32 cellular contexts compared by ENCODE assay signal in genomic region chr13:65488606-65489005, GRCh38.
A peak's percentile ranks its signal among the peaks of the same experiment; 100 is the strongest.
DNase-seq lines count a peak whose midpoint lies in the region; ATAC-seq, FAIRE-seq and TF ChIP-seq lines count a peak whose summit lies in the region.
"Had no signal": no experiment of that assay in that cellular context is flagged by ENCODE, and none has a peak within 500 bp of the region (broad histone marks: within the 10 kb centered on the region; RNA-seq: fewer than 3 reads in every experiment).

No MANE protein-coding gene starts in this region.

- TF ChIP-seq RAD21 in H1 (IDR thresholded peaks at IDR 0.05 in 1 of 2, conservative IDR thresholded peaks at IDR 0.05 in 1 of 2; ENCODE audit: low read depth in 2 of 2, low read length in 2 of 2) = no peak

- no peak overlapping the region for H2BK12ac ChIP-seq in H1 (ENCODE audit: low read depth, low read length)

- TF ChIP-seq CTCF in KMS-11 (conservative IDR thresholded peaks at IDR 0.05; ENCODE audit: low read depth, low read length) (no peak), OCI-LY7 (conservative IDR thresholded peaks at IDR 0.05; ENCODE audit: low read length) (no peak), H1 (IDR thresholded peaks at IDR 0.05; ENCODE audit: control extremely low read depth in 1 of 3, insufficient read depth in 1 of 3, low read depth in 1 of 3, low read length in 3 of 3) (no peak), breast epithelium (IDR thresholded peaks at IDR 0.05) (no peak)

- H3K79me1 ChIP-seq in H1 (ENCODE audit: low read depth, low read length) = no peaks in the 10 kb centered on the region

- H3K14ac ChIP-seq in H1 (ENCODE audit: insufficient read length) = no peak overlapping the region

- H3K4ac ChIP-seq in H1 (replicated peaks; ENCODE audit: insufficient read length, low read depth, low read length) = no peak overlapping the region

- no peak overlapping the region for H2BK15ac ChIP-seq in H1 (ENCODE audit: low read length)

- H4K91ac ChIP-seq in H1 (replicated peaks; ENCODE audit: insufficient read length, low read length) = no peak overlapping the region

- no TSS peak for BruUV-seq in OCI-LY7 (replicated peaks; lab: Mats Ljungman, UMichigan)

- H4K5ac ChIP-seq in H1 (ENCODE audit: insufficient read length, low read depth, low read length) = no peak overlapping the region

- H2BK20ac ChIP-seq in H1 (ENCODE audit: low read length) = no peak overlapping the region

- FAIRE-seq in H1 (lab: Jason Lieb, UNC) = no peak
- FAIRE-seq: astrocyte, GM12892, RCC 7860 had no signal

- H3K27me3 ChIP-seq in KMS-11 (ENCODE audit: insufficient read depth, low read depth) (no peaks in the 10 kb centered on the region), H1 (replicated peaks in 1 of 4; ENCODE audit: control insufficient read depth in 3 of 4, extremely low read depth in 1 of 4, insufficient read depth in 3 of 4, low read length in 3 of 4) (no peaks in the 10 kb centered on the region; a peak in 1 of 7 replicates), breast epithelium (no peaks in the 10 kb centered on the region)
- H3K27me3 ChIP-seq: BE2C, left lung, sigmoid colon, tibial artery had no signal

- H3K27ac ChIP-seq in KMS-11 (no peak overlapping the region), OCI-LY7 (ENCODE audit: low read depth, low read length, poor library complexity, severe bottlenecking) (no peak overlapping the region), H1 (ENCODE audit: low read depth, low read length) (no peak overlapping the region), breast epithelium (no peak overlapping the region)
- H3K27ac ChIP-seq: left lung, sigmoid colon, tibial artery had no signal

- H3K36me3 ChIP-seq in KMS-11 (ENCODE audit: insufficient read depth) (no peaks in the 10 kb centered on the region), OCI-LY7 (ENCODE audit: insufficient read depth, low read length) (no peaks in the 10 kb centered on the region), H1 (ENCODE audit: control insufficient read depth in 2 of 4, insufficient read depth in 4 of 4, low read length in 3 of 4) (no peaks in the 10 kb centered on the region), breast epithelium (no peaks in the 10 kb centered on the region)
- H3K36me3 ChIP-seq: BE2C, left lung, sigmoid colon, tibial artery had no signal

- no peak overlapping the region for H2AK5ac ChIP-seq in H1 (ENCODE audit: low read depth, low read length)

- POLR2A ChIA-PET in OCI-LY7 (lab: Charles Lee) (interaction anchor here (0.6 kb wide), 1 partner anchor 259 kb away, joined by 3 read pairs; no protein-coding TSS in a partner anchor), H1 (lab: Charles Lee; ENCODE audit: partially characterized antibody) (no interaction called here)

- H3K79me2 ChIP-seq in KMS-11 (ENCODE audit: insufficient read depth, low read depth) (no peaks in the 10 kb centered on the region), OCI-LY7 (ENCODE audit: insufficient read depth, low read depth, low read length) (no peaks in the 10 kb centered on the region), H1 (ENCODE audit: control insufficient read depth in 1 of 2, insufficient read depth in 2 of 2, low read length in 2 of 2) (no peaks in the 10 kb centered on the region)

- H4K8ac ChIP-seq in H1 (ENCODE audit: extremely low read depth, insufficient read depth, low read length) = no peak overlapping the region

- no peak overlapping the region for H2BK120ac ChIP-seq in H1 (replicated peaks; ENCODE audit: low read depth, low read length)

- ATAC-seq in left colon = no peak
- ATAC-seq: effector memory CD8-positive, alpha-beta T cell; left lung; stimulated activated naive CD8-positive, alpha-beta T cell treated with anti-CD3 and anti-CD28 coated beads, Interleukin-15, amount 100 ng/mL, for 72 hours had no signal

- H3K18ac ChIP-seq in H1 (ENCODE audit: extremely low read depth, low read length) = no peak overlapping the region

- H2BK5ac ChIP-seq in H1 (ENCODE audit: low read depth, low read length) = no peak overlapping the region

- H3K9me3 ChIP-seq in OCI-LY7 (ENCODE audit: low read length) (no peaks in the 10 kb centered on the region), H1 (ENCODE audit: insufficient read depth in 2 of 2, low read depth in 1 of 2, low read length in 1 of 2) (no peaks in the 10 kb centered on the region), breast epithelium (no peaks in the 10 kb centered on the region)
- H3K9me3 ChIP-seq: BE2C, sigmoid colon, tibial artery had no signal

- H4K20me1 ChIP-seq in KMS-11 (ENCODE audit: insufficient read depth) (no peaks in the 10 kb centered on the region), OCI-LY7 (ENCODE audit: insufficient read depth, low read length) (no peaks in the 10 kb centered on the region), H1 (replicated peaks in 1 of 2; ENCODE audit: control insufficient read depth in 1 of 2, insufficient read depth in 2 of 2, low read length in 2 of 2) (no peaks in the 10 kb centered on the region)

- no peaks in the 10 kb centered on the region for H3K9me2 ChIP-seq in OCI-LY7 (ENCODE audit: insufficient read depth, low read length)

- H2AFZ ChIP-seq in KMS-11 (ENCODE audit: low read depth) = peak overlapping the region; percentile 38; the same call in 1 of the 2 replicates
- no peak overlapping the region for H2AFZ ChIP-seq in OCI-LY7 (ENCODE audit: low read length)
- 0 out of 2 replicates have a peak overlapping the region, but pooled peaks have one; percentile 58 for H2AFZ ChIP-seq in H1 (ENCODE audit: low read length)

- H3K4me2 ChIP-seq in KMS-11 (peak overlapping the region; percentile 41), OCI-LY7 (ENCODE audit: low read length) (peak overlapping the region; percentile 22; the same call in 1 of the 2 replicates), H1 (ENCODE audit: insufficient read depth in 1 of 2, low read depth in 2 of 2, low read length in 2 of 2) (no peak overlapping the region)

- DNase-seq in Ammon's horn (ENCODE audit: low spot score) (peak; percentile 36), OCI-LY7 (ENCODE audit: low spot score) (no peak), H1 (ENCODE audit: low read depth in 1 of 2, low spot score in 2 of 2) (no peak), posterior vena cava (ENCODE audit: low spot score) (no peak), left colon (no peak), breast epithelium (ENCODE audit: low spot score in 2 of 2) (no peak), NCI-H128 (lab: John Stamatoyannopoulos, UW; ENCODE audit: unreplicated experiment) (no peak)
- DNase-seq: activated B cell treated with CpG ODN at 0.5 μM for 24 hours; activated CD4-positive, alpha-beta T cell treated with anti-CD3 and anti-CD28 coated beads, Interleukin-2, amount 50 U/mL, for 1 hour; activated gamma-delta T cell; activated T-cell treated with anti-CD3 and anti-CD28 coated beads, Interleukin-2, amount 50 U/mL, for 1 hour; BE2C; CD8-positive, alpha-beta memory T cell; cortex of kidney; effector memory CD8-positive, alpha-beta T cell; H7; KG1; left lung; NCI-H1048; NCI-H1694; NCI-H524; NK-92 treated with Interleukin-12 subunit alpha and Interleukin-12 subunit beta, amount 100 ng/mL, for 24 hours; SIG-M5; sigmoid colon; stimulated activated CD4-positive, alpha-beta T cell treated with anti-CD3 and anti-CD28 coated beads, Interleukin-12 subunit alpha, Interleukin-12 subunit beta, amount 100 ng/mL, for 4 hours; stimulated activated CD4-positive, alpha-beta T cell treated with anti-CD3 and anti-CD28 coated beads, Interleukin-2, amount 100 ng/mL, for 48 hours; stimulated activated naive CD8-positive, alpha-beta T cell treated with anti-CD3 and anti-CD28 coated beads, Interleukin-15, amount 100 ng/mL, for 72 hours; tibial artery had no signal

- no peaks in the 10 kb centered on the region for H3K23me2 ChIP-seq in H1 (ENCODE audit: low read depth, low read length)

- no peak for TF ChIP-seq EP300 in H1 (IDR thresholded peaks at IDR 0.05; ENCODE audit: borderline replicate concordance in 1 of 2, low read depth in 2 of 2, low read length in 2 of 2)

- no peak overlapping the region for H3K4me3 ChIP-seq in KMS-11 (IDR thresholded peaks at IDR 0.05; ENCODE audit: insufficient read depth, low read depth, low read length)
- H3K4me3 ChIP-seq in OCI-LY7 (ENCODE audit: low read depth, low read length, poor library complexity, severe bottlenecking) = no peak overlapping the region
- H3K4me3 ChIP-seq in H1 (ENCODE audit: extremely low read depth in 1 of 4, insufficient read depth in 2 of 4, low read depth in 3 of 4, low read length in 4 of 4) = no peak overlapping the region
- H3K4me3 ChIP-seq in breast epithelium = no peak overlapping the region
- H3K4me3 ChIP-seq: left lung, sigmoid colon, tibial artery had no signal

- TF ChIP-seq POLR2A in H1 (IDR thresholded peaks at IDR 0.05; ENCODE audit: control extremely low read depth in 1 of 2, low read depth in 2 of 2, low read length in 2 of 2) (no peak), breast epithelium (IDR thresholded peaks at IDR 0.05) (no peak)

- H3K23ac ChIP-seq in H1 (ENCODE audit: insufficient read length) = no peak overlapping the region

- H3K4me1 ChIP-seq in KMS-11 (ENCODE audit: low read depth, poor library complexity, severe bottlenecking) (peaks cover 22% of the 10 kb centered on the region), OCI-LY7 (ENCODE audit: insufficient read depth, low read length, poor library complexity, severe bottlenecking) (no peaks in the 10 kb centered on the region), H1 (replicated peaks in 1 of 4; ENCODE audit: control insufficient read depth in 3 of 4, insufficient read depth in 4 of 4, low read length in 3 of 4) (no peaks in the 10 kb centered on the region), breast epithelium (no peaks in the 10 kb centered on the region)
- H3K4me1 ChIP-seq: BE2C, left lung, sigmoid colon, tibial artery had no signal

- CTCF ChIA-PET in OCI-LY7 (lab: Charles Lee; ENCODE audit: unreplicated experiment) = no interaction called here
- CTCF ChIA-PET in H1 (lab: Charles Lee; ENCODE audit: partially characterized antibody) = interaction anchor here (0.5 kb wide), 1 partner anchor 872 kb away, joined by 3 read pairs; no protein-coding TSS in a partner anchor

- no peak overlapping the region for H3K56ac ChIP-seq in H1 (replicated peaks; ENCODE audit: insufficient read length, low read depth, low read length)

- H3K9ac ChIP-seq in KMS-11 = no peak overlapping the region
- no peak overlapping the region for H3K9ac ChIP-seq in H1 (replicated peaks in 1 of 4; ENCODE audit: extremely low read depth in 1 of 4, low read depth in 3 of 4, low read length in 3 of 4)

- WGBS in H1 (ENCODE audit: extremely low coverage in 1 of 2, insufficient coverage in 1 of 2, insufficient read length in 1 of 2, insufficient replicate concordance in 2 of 2, low coverage in 1 of 2, low lambda C conversion rate in 2 of 2, missing lambda C conversion rate in 1 of 2), 2 experiments = 86% methylated on average over 3 of the region's 3 CpGs; no CpG with 5 or more reads in 1 of the 2 experiments

- intact Hi-C loops in OCI-LY7 (cut with micrococcal nuclease; ENCODE audit: unreplicated experiment) (no loop called here), posterior vena cava (cut with DNase I) (no loop called here), left colon (cut with DNase I, micrococcal nuclease) (no loop called here), breast epithelium (cut with DNase I; ENCODE audit: low total_unique reads) (no loop called here)

TF ChIP-seq in H1, 55 proteins besides CTCF, POLR2A, EP300 and RAD21 (continues in another document):
- no peak for TF ChIP-seq EZH2 (IDR thresholded peaks at IDR 0.05; ENCODE audit: low read depth, low read length, severe bottlenecking)
- no peak for TF ChIP-seq SUZ12 (IDR thresholded peaks at IDR 0.05; ENCODE audit: low read length)
- TF ChIP-seq CEBPB (IDR thresholded peaks at IDR 0.05; ENCODE audit: low read depth, low read length) = no peak

Comparison
In these comparisons a context has a peak if more than half of its experiments do, and no peak if none do; other contexts are left out.
1. H3K4me2 ChIP-seq: peak in KMS-11 (single experiment) and OCI-LY7 (single experiment); none in H1 (0 of 2).